ENCODE assay signal across 13 cellular contexts in genomic region chr11:74682731-74683278, GRCh38.
DNase-seq lines count a peak whose midpoint lies in the region; ATAC-seq and TF ChIP-seq lines count a peak whose summit lies in the region.
"Had no signal": no experiment of that assay in that cellular context is flagged by ENCODE, and none has a peak within 500 bp of the region (broad histone marks: within the 10 kb centered on the region; RNA-seq: fewer than 3 reads in every experiment).

No MANE protein-coding gene starts in this region.

- peaks cover 0 to 39% (median 28%) of the 10 kb centered on the region in 4 donors for H3K4me1 ChIP-seq in tibial artery
- H3K4me1 ChIP-seq: foreskin keratinocyte had no signal

- intact Hi-C loops in tibial artery (cut with DNase I; ENCODE audit: low total_unique reads) = no loop called here

- peaks cover 11% of the 10 kb centered on the region for H3K27me3 Mint-ChIP-seq in nephron (ENCODE audit: low read depth)

- H3K27ac Mint-ChIP-seq in nephron = no peak overlapping the region
- H3K27ac Mint-ChIP-seq: T-helper 1 cell treated with Interleukin-12 subunit alpha and Interleukin-12 subunit beta and Interleukin-4 antibody, amounts not matched to agents 30 μg/mL and 1 μg/mL, for 36 hours had no signal

- ATAC-seq in HG02623 (IDR thresholded peaks at IDR 0.05; ENCODE audit: unreplicated experiment) = no peak

- DNase-seq in foreskin fibroblast (no peak), tibial artery (peak; percentile 17 to 61), dedifferentiated amniotic fluid mesenchymal stem cell (ENCODE audit: extremely low spot score) (no peak)
- no peak for DNase-seq in activated T-cell treated with anti-CD3 and anti-CD28 coated beads, Interleukin-2, amount 50 U/mL, for 1 hour
- DNase-seq in stimulated activated CD4-positive, alpha-beta T cell treated with anti-CD3 and anti-CD28 coated beads, Interleukin-4, amount 100 ng/mL, for 24 hours = no peak
- DNase-seq: foreskin keratinocyte, NCI-H1436, NCI-H774 had no signal

- H3K4me1 Mint-ChIP-seq in nephron = peaks cover 7% of the 10 kb centered on the region

- no peaks in the 10 kb centered on the region for H3K9me3 ChIP-seq in tibial artery
- H3K9me3 ChIP-seq: body of pancreas had no signal

- H3K36me3 ChIP-seq in tibial artery = no peaks in the 10 kb centered on the region

- H3K4me3 ChIP-seq in foreskin fibroblast (ENCODE audit: low read depth in 1 of 2, low read length in 2 of 2) (peak overlapping the region; percentile 14 to 31), tibial artery (peak overlapping the region; percentile 47 to 60)
- H3K4me3 ChIP-seq: body of pancreas had no signal

- TF ChIP-seq CTCF in foreskin fibroblast (IDR thresholded peaks at IDR 0.05; ENCODE audit: low read depth, low read length) = no peak
- TF ChIP-seq CTCF in nephron (IDR thresholded peaks at IDR 0.05; ENCODE audit: unreplicated experiment in 3 of 3) = no peak
- TF ChIP-seq CTCF in tibial artery (IDR thresholded peaks at IDR 0.05) = no peak

- H3K4me3 Mint-ChIP-seq in nephron = peak overlapping the region in 2 of 3 experiments; percentile 25 to 35
- H3K4me3 Mint-ChIP-seq: T-helper 1 cell treated with Interleukin-12 subunit alpha and Interleukin-12 subunit beta and Interleukin-4 antibody, amounts not matched to agents 30 μg/mL and 1 μg/mL, for 36 hours had no signal

- H3K9me3 Mint-ChIP-seq in nephron = no peaks in the 10 kb centered on the region
- H3K9me3 Mint-ChIP-seq: T-helper 1 cell treated with Interleukin-12 subunit alpha and Interleukin-12 subunit beta and Interleukin-4 antibody, amounts not matched to agents 30 μg/mL and 1 μg/mL, for 36 hours had no signal

- H3K36me3 Mint-ChIP-seq in nephron (ENCODE audit: low read depth) = no peaks in the 10 kb centered on the region

- H3K27ac ChIP-seq in angular gyrus (ENCODE audit: low read depth, low read length) = peak overlapping the region; percentile 69
- peak overlapping the region; percentile 52 to 62 for H3K27ac ChIP-seq in tibial artery
- H3K27ac ChIP-seq: foreskin keratinocyte had no signal

- H3K27me3 ChIP-seq in tibial artery = no peaks in the 10 kb centered on the region
- H3K27me3 ChIP-seq: body of pancreas had no signal

Comparison
In these comparisons a context has a peak if more than half of its experiments do, and no peak if none do; other contexts are left out.
1. DNase-seq: peak in tibial artery (2 of 2); none in foreskin fibroblast (0 of 2), activated T-cell treated with anti-CD3 and anti-CD28 coated beads, Interleukin-2, amount 50 U/mL, for 1 hour (single experiment), stimulated activated CD4-positive, alpha-beta T cell treated with anti-CD3 and anti-CD28 coated beads, Interleukin-4, amount 100 ng/mL, for 24 hours (single experiment) and dedifferentiated amniotic fluid mesenchymal stem cell (single experiment).